Comparison of ENCODE assay signal across 19 cellular contexts in genomic region chr6:21079468-21080048, GRCh38.
DNase-seq lines count a peak whose midpoint lies in the region; ATAC-seq lines count a peak whose summit lies in the region.
"Had no signal": no experiment of that assay in that cellular context is flagged by ENCODE, and none has a peak within 500 bp of the region (broad histone marks: within the 10 kb centered on the region; RNA-seq: fewer than 3 reads in every experiment).

No MANE protein-coding gene starts in this region.

- DNase-seq in NCI-H1092 treated with DMSO at 0.1 percent for 48 hours (lab: John Stamatoyannopoulos, UW) (peak; percentile 21), NCI-H1092 (lab: John Stamatoyannopoulos, UW) (no peak), adipocyte (ENCODE audit: low read depth) (peak; percentile 47), fibroblast of peridontal ligament (ENCODE audit: extremely low read depth) (peak; percentile 76), renal cortical epithelial cell (ENCODE audit: low read depth) (peak; percentile 67), putamen (ENCODE audit: low spot score) (no peak), A172 (ENCODE audit: low spot score) (no peak)
- DNase-seq: 8988T; activated naive CD4-positive, alpha-beta T cell treated with anti-CD3 and anti-CD28 coated beads, Interleukin-2, amount 10 ng/mL, durations not matched to agents 7 days and 5 days; cerebellar nuclear complex; GF-D8; left ventricle myocardium inferior; naive thymus-derived CD4-positive, alpha-beta T cell; NCI-H1694 treated with DMSO at 0.1 percent for 48 hours; NCI-H526 treated with DMSO at 0.1 percent for 48 hours; right cardiac atrium; RPMI8226 had no signal

- no peaks in the 10 kb centered on the region for H3K36me3 ChIP-seq in adipocyte (ENCODE audit: control insufficient read depth, insufficient read depth, low read length, severe bottlenecking)
- H3K36me3 ChIP-seq: left ventricle myocardium inferior, suprapubic skin had no signal

- H3K27me3 ChIP-seq in adipocyte (replicated peaks; ENCODE audit: control insufficient read depth, insufficient read depth, low read length) = no peaks in the 10 kb centered on the region
- H3K27me3 ChIP-seq: suprapubic skin had no signal

- no peaks in the 10 kb centered on the region for H3K4me1 ChIP-seq in adipocyte (ENCODE audit: control insufficient read depth, insufficient read depth, low read length)
- H3K4me1 ChIP-seq: suprapubic skin had no signal

- no peak overlapping the region for H3K4me3 ChIP-seq in adipocyte (ENCODE audit: low read length)
- H3K4me3 ChIP-seq: left ventricle myocardium inferior, suprapubic skin had no signal

- no peak overlapping the region for H3K9ac ChIP-seq in adipocyte (ENCODE audit: low read length)

- H3K9me3 ChIP-seq in adipocyte (ENCODE audit: control insufficient read depth, low read length) = no peaks in the 10 kb centered on the region
- H3K9me3 ChIP-seq: suprapubic skin had no signal

- no peak for ATAC-seq in GM21619 (IDR thresholded peaks at IDR 0.05; ENCODE audit: unreplicated experiment)
- ATAC-seq: naive thymus-derived CD4-positive, alpha-beta T cell had no signal

Comparison
In these comparisons a context has a peak if more than half of its experiments do, and no peak if none do; other contexts are left out.
1. DNase-seq: peak in NCI-H1092 treated with DMSO at 0.1 percent for 48 hours (single experiment), adipocyte (single experiment), fibroblast of peridontal ligament (single experiment) and renal cortical epithelial cell (single experiment); none in NCI-H1092 (single experiment), putamen (single experiment) and A172 (single experiment).